8 cellular contexts compared by ENCODE assay signal in the genomic region with DNA sequence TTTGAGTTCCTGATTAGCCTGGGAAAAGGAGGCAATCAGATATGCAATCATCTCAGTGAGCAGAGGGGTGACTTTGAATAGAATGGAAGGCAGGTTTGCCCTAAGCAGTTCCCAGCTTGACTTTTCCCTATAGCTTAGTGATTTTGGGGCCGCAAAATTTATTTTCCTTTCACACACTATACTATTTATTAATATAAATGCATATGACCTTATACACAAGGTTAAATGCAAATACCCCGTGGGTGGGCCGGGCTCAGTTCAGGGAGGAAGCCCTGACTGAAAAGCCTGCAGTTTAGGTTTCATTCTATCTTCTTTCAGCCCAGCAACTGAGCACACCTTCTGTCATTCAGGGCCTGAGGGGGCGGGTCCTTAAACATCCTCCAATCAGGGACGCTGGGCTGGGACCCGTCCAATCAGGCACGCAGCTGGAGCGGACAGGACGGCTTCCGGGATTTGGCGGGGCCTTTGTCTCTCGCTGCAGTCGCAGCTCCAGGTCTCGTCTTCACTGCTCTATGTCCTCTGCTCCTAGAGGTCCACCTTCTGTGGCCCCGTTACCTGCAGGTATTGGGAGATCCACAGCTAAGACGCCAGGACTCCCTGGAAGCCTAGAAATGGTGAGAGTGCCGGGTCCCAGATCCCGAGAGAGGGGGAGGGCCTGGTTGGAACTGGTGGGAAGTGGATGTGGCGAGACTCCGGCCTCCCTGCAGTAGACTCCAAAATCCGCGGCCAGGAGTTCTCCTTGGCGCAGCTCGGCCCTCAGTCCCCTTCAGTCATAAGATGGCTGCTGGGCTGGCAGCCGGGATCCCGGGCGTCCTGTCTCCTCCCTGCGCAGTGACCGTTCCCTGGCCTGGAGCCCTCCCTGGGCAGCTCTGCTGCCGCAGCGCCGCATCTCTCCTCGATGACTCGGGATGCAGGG. TPM values are rescaled to one million over a fixed set of nuclear protein-coding genes. Genes with fewer than 3 reads are reported as not detected.
DNase-seq lines count a peak whose midpoint lies in the region; ATAC-seq and TF ChIP-seq lines count a peak whose summit lies in the region.

A gene (plus strand): TSS at position 468 of the 916 bp plus-strand sequence. CDS start 45 bp downstream, at position 513.

- H3K27ac ChIP-seq in GM23338 (ENCODE audit: low read depth): peak within 1 kb of the TSS; percentile 98

- H3K36me3 Mint-ChIP-seq in GM23338 (ENCODE audit: low read depth): peaks cover 3% of the 10 kb centered on the region; the same call in 1 of the 3 replicates
- H3K36me3 Mint-ChIP-seq in natural killer cell treated with Interleukin-12 subunit alpha and Interleukin-12 subunit beta and Interleukin-15 and Interleukin-18, amount 100 ng/mL, for 72 hours: no peaks in the 10 kb centered on the region

- peaks cover 2% of the 10 kb centered on the region for H3K27me3 Mint-ChIP-seq in GM23338 (ENCODE audit: insufficient read depth, low read depth, poor library complexity)
- no peaks in the 10 kb centered on the region for H3K27me3 Mint-ChIP-seq in natural killer cell treated with Interleukin-12 subunit alpha and Interleukin-12 subunit beta and Interleukin-15 and Interleukin-18, amount 100 ng/mL, for 72 hours

- peak within 1 kb of the TSS; percentile 99 for H3K4me2 ChIP-seq in GM23338

- peak within 1 kb of the TSS; percentile 84 for H2AFZ ChIP-seq in GM23338

- H3K4me3 ChIP-seq in GM23338: peak within 1 kb of the TSS; percentile 97

- no peaks in the 10 kb centered on the region for H3K27me3 ChIP-seq in GM23338 (ENCODE audit: insufficient read depth)

- H3K36me3 ChIP-seq in GM23338 (ENCODE audit: insufficient read depth): no peaks in the 10 kb centered on the region

- H4K20me1 ChIP-seq in GM23338 (replicated peaks; ENCODE audit: insufficient read depth): peaks cover 27% of the 10 kb centered on the region

- peaks cover 49% of the 10 kb centered on the region for H3K79me2 ChIP-seq in GM23338 (replicated peaks; ENCODE audit: insufficient read depth)

- ATAC-seq in GM23338: peak; percentile 95
- peak; percentile 99 for ATAC-seq in natural killer cell treated with Interleukin-12 subunit alpha and Interleukin-12 subunit beta and Interleukin-15 and Interleukin-18, amount 100 ng/mL, for 72 hours

- no peaks in the 10 kb centered on the region for H3F3A ChIP-seq in GM23338 (replicated peaks; ENCODE audit: low read depth)

- H3K9me3 Mint-ChIP-seq in GM23338: peaks cover 6% of the 10 kb centered on the region; the same call in 1 of the 3 replicates
- no peaks in the 10 kb centered on the region for H3K9me3 Mint-ChIP-seq in natural killer cell treated with Interleukin-12 subunit alpha and Interleukin-12 subunit beta and Interleukin-15 and Interleukin-18, amount 100 ng/mL, for 72 hours

- no peaks in the 10 kb centered on the region for H3K9me2 ChIP-seq in GM23338 (ENCODE audit: insufficient read depth)

- peak within 1 kb of the TSS; percentile 100 for H3K27ac Mint-ChIP-seq in GM23338
- peak within 1 kb of the TSS; percentile 82 to 94 for H3K27ac Mint-ChIP-seq in natural killer cell treated with Interleukin-12 subunit alpha and Interleukin-12 subunit beta and Interleukin-15 and Interleukin-18, amount 100 ng/mL, for 72 hours

- H3K4me3 Mint-ChIP-seq in GM23338: peak within 1 kb of the TSS; percentile 99
- peak within 1 kb of the TSS; percentile 96 for H3K4me3 Mint-ChIP-seq in natural killer cell treated with Interleukin-12 subunit alpha and Interleukin-12 subunit beta and Interleukin-15 and Interleukin-18, amount 100 ng/mL, for 72 hours

- peak; percentile 97 for DNase-seq in Daoy (ENCODE audit: low read depth)
- DNase-seq in GM23338 (ENCODE audit: low spot score): peak; percentile 98
- DNase-seq in Kasumi-1 (lab: John Stamatoyannopoulos, UW): peak; percentile 96
- peak; percentile 91 for DNase-seq in RKO (ENCODE audit: low spot score)
- DNase-seq in activated T-helper 1 cell treated with anti-CD3 and anti-CD28 coated beads, Interleukin-2, amount 50 U/mL, for 16 hours (ENCODE audit: low read depth in 1 of 2, low spot score in 1 of 2): peak; percentile 77 to 80
- DNase-seq in fibroblast of peridontal ligament (ENCODE audit: extremely low read depth): peak; percentile 83
- peak; percentile 95 for DNase-seq in natural killer cell treated with Interleukin-12 subunit alpha and Interleukin-12 subunit beta and Interleukin-15 and Interleukin-18, amount 100 ng/mL, for 72 hours (ENCODE audit: low spot score)
- peak; percentile 90 for DNase-seq in stimulated activated naive CD4-positive, alpha-beta T cell treated with Interleukin-2 at 50 U/mL for 16 hours (lab: John Stamatoyannopoulos, UW)

- TF ChIP-seq CTCF in GM23338 (conservative IDR thresholded peaks at IDR 0.05; ENCODE audit: low read depth in 2 of 2): no peak

- peaks cover 39% of the 10 kb centered on the region for H3K4me1 Mint-ChIP-seq in GM23338
- peaks cover 25% of the 10 kb centered on the region in 2 donors for H3K4me1 Mint-ChIP-seq in natural killer cell treated with Interleukin-12 subunit alpha and Interleukin-12 subunit beta and Interleukin-15 and Interleukin-18, amount 100 ng/mL, for 72 hours (ENCODE audit: low read depth in 2 of 2)

- peaks cover 44% of the 10 kb centered on the region for H3K4me1 ChIP-seq in GM23338 (ENCODE audit: insufficient read depth)

TF ChIP-seq in GM23338, 12 proteins besides CTCF, POLR2A, EP300 and RAD21 (continues in another document):
- TF ChIP-seq, protein P1, sequence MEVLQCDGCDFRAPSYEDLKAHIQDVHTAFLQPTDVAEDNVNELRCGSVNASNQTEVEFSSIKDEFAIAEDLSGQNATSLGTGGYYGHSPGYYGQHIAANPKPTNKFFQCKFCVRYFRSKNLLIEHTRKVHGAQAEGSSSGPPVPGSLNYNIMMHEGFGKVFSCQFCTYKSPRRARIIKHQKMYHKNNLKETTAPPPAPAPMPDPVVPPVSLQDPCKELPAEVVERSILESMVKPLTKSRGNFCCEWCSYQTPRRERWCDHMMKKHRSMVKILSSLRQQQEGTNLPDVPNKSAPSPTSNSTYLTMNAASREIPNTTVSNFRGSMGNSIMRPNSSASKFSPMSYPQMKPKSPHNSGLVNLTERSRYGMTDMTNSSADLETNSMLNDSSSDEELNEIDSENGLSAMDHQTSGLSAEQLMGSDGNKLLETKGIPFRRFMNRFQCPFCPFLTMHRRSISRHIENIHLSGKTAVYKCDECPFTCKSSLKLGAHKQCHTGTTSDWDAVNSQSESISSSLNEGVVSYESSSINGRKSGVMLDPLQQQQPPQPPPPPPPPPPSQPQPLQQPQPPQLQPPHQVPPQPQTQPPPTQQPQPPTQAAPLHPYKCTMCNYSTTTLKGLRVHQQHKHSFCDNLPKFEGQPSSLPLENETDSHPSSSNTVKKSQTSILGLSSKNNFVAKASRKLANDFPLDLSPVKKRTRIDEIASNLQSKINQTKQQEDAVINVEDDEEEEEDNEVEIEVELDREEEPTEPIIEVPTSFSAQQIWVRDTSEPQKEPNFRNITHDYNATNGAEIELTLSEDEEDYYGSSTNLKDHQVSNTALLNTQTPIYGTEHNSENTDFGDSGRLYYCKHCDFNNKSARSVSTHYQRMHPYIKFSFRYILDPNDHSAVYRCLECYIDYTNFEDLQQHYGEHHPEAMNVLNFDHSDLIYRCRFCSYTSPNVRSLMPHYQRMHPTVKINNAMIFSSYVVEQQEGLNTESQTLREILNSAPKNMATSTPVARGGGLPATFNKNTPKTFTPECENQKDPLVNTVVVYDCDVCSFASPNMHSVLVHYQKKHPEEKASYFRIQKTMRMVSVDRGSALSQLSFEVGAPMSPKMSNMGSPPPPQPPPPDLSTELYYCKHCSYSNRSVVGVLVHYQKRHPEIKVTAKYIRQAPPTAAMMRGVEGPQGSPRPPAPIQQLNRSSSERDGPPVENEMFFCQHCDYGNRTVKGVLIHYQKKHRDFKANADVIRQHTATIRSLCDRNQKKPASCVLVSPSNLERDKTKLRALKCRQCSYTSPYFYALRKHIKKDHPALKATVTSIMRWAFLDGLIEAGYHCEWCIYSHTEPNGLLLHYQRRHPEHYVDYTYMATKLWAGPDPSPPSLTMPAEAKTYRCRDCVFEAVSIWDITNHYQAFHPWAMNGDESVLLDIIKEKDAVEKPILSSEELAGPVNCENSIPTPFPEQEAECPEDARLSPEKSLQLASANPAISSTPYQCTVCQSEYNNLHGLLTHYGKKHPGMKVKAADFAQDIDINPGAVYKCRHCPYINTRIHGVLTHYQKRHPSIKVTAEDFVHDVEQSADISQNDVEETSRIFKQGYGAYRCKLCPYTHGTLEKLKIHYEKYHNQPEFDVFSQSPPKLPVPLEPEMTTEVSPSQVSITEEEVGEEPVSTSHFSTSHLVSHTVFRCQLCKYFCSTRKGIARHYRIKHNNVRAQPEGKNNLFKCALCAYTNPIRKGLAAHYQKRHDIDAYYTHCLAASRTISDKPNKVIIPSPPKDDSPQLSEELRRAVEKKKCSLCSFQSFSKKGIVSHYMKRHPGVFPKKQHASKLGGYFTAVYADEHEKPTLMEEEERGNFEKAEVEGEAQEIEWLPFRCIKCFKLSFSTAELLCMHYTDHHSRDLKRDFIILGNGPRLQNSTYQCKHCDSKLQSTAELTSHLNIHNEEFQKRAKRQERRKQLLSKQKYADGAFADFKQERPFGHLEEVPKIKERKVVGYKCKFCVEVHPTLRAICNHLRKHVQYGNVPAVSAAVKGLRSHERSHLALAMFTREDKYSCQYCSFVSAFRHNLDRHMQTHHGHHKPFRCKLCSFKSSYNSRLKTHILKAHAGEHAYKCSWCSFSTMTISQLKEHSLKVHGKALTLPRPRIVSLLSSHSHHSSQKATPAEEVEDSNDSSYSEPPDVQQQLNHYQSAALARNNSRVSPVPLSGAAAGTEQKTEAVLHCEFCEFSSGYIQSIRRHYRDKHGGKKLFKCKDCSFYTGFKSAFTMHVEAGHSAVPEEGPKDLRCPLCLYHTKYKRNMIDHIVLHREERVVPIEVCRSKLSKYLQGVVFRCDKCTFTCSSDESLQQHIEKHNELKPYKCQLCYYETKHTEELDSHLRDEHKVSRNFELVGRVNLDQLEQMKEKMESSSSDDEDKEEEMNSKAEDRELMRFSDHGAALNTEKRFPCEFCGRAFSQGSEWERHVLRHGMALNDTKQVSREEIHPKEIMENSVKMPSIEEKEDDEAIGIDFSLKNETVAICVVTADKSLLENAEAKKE (CRISPR knock-in tag; IDR thresholded peaks at IDR 0.05): 0 out of 2 replicates have a peak, but pooled peaks have one; percentile 27
- peak; percentile 95 for TF ChIP-seq POLR2AphosphoS5 (IDR thresholded peaks at IDR 0.05; ENCODE audit: low read depth)

RNA-seq across cellular contexts. Expression of the gene that starts here (rescaled TPM):
- total RNA-seq in Daoy (2014; rRNA removed; shearing (Covaris generic)): 10.4 and 15.7 TPM in 2 replicates
- 33.4 and 34.3 TPM in 2 replicates for total RNA-seq in GM23338 (2014; rRNA removed; shearing (Covaris generic))
- 14.6 and 16.4 TPM in 2 replicates for polyA plus RNA-seq in GM23338 (2016; fragmentation: Nextera tagmentation; extraction: Ambion mirVana)
- 1 to 10 TPM; 5.5 to 6.3 TPM for total RNA-seq in natural killer cell treated with Interleukin-12 subunit alpha and Interleukin-12 subunit beta and Interleukin-15 and Interleukin-18, amount 100 ng/mL, for 72 hours

Comparison
In these comparisons a context has a peak if more than half of its experiments do, and no peak if none do; other contexts are left out.
1. Peak in every context shown above with its lines: DNase-seq, ATAC-seq, H3K4me3 ChIP-seq and H3K27ac ChIP-seq.